8 cellular contexts compared by ENCODE assay signal in genomic region chr19:45693168-45693788, GRCh38. TPM values are rescaled to one million over a fixed set of nuclear protein-coding genes. Genes with fewer than 3 reads are reported as not detected.
DNase-seq lines count a peak whose midpoint lies in the region; ATAC-seq and TF ChIP-seq lines count a peak whose summit lies in the region.

No MANE protein-coding gene starts in this region.

- in situ Hi-C loops in GM23248 (cut with MboI), result no loop called here

- H2AFZ ChIP-seq in GM23248 (peak overlapping the region; percentile 92), mesenchymal stem cell (ENCODE audit: low read depth, low read length) (no peak overlapping the region)

- H3K4me2 ChIP-seq in GM23248 (ENCODE audit: unreplicated experiment), result peak overlapping the region; percentile 93
- peak overlapping the region; percentile 82 for H3K4me2 ChIP-seq in mesenchymal stem cell (ENCODE audit: low read length, poor library complexity, severe bottlenecking)

- no peak overlapping the region for H2BK5ac ChIP-seq in mesenchymal stem cell (ENCODE audit: low read depth, low read length, poor library complexity, severe bottlenecking)

- H3K4me3 Mint-ChIP-seq in activated CD4-positive, alpha-beta memory T cell treated with anti-CD3 and anti-CD28 coated beads, Interleukin-2, amount 10 ng/mL, durations not matched to agents 7 days and 5 days, result peak overlapping the region; percentile 90

- H3K18ac ChIP-seq in mesenchymal stem cell (ENCODE audit: low read depth in 1 of 2, low read length in 2 of 2), result no peak overlapping the region

- no peak overlapping the region for H3K4ac ChIP-seq in mesenchymal stem cell (ENCODE audit: low read depth in 1 of 2, low read length in 2 of 2)

- peak overlapping the region; percentile 89 for H3K27ac ChIP-seq in GM23248
- H3K27ac ChIP-seq in effector memory CD4-positive, alpha-beta T cell (ENCODE audit: insufficient read depth, low read length, poor library complexity, severe bottlenecking), result peak overlapping the region; percentile 83
- H3K27ac ChIP-seq in mesenchymal stem cell (ENCODE audit: low read length, poor library complexity, severe bottlenecking), result peak overlapping the region; percentile 16

- no peaks in the 10 kb centered on the region for H3K27me3 ChIP-seq in GM23248 (replicated peaks; ENCODE audit: insufficient read depth)
- no peaks in the 10 kb centered on the region for H3K27me3 ChIP-seq in effector memory CD4-positive, alpha-beta T cell (replicated peaks; ENCODE audit: control insufficient read depth, insufficient read depth, low read length, poor library complexity, severe bottlenecking)
- H3K27me3 ChIP-seq in mesenchymal stem cell (ENCODE audit: control insufficient read depth in 1 of 2, insufficient read depth in 1 of 2, low read length in 2 of 2), result no peaks in the 10 kb centered on the region

- peaks cover 23% of the 10 kb centered on the region for H3K79me1 ChIP-seq in mesenchymal stem cell (replicated peaks; ENCODE audit: low read length, poor library complexity, severe bottlenecking)

- peak overlapping the region; percentile 89 for H3K27ac Mint-ChIP-seq in activated CD4-positive, alpha-beta memory T cell treated with anti-CD3 and anti-CD28 coated beads, Interleukin-2, amount 10 ng/mL, durations not matched to agents 7 days and 5 days

- 1 to 2% methylated on average over 20 of the region's 20 CpGs for WGBS in GM23248 (ENCODE audit: low coverage in 1 of 2, low lambda C conversion rate in 2 of 2, missing lambda C conversion rate in 2 of 2), 2 experiments
- WGBS in mesenchymal stem cell, result 5% methylated on average over 7 of the region's 20 CpGs

- H3K36me3 ChIP-seq in GM23248 (ENCODE audit: low read depth), result peaks cover 1% of the 10 kb centered on the region; the same call in 1 of the 2 replicates
- H3K36me3 ChIP-seq in effector memory CD4-positive, alpha-beta T cell (ENCODE audit: control insufficient read depth, insufficient read depth, low read length), result peaks cover 14% of the 10 kb centered on the region
- H3K36me3 ChIP-seq in mesenchymal stem cell (ENCODE audit: control insufficient read depth in 1 of 2, insufficient read depth in 2 of 2, low read depth in 1 of 2, low read length in 2 of 2), result peaks cover 23 to 31% of the 10 kb centered on the region in 2 experiments

- H2BK15ac ChIP-seq in mesenchymal stem cell (ENCODE audit: low read depth, poor library complexity, severe bottlenecking), result no peak overlapping the region

- no peak overlapping the region for H2AK5ac ChIP-seq in mesenchymal stem cell (ENCODE audit: low read length, severe bottlenecking)

- peaks cover 10% of the 10 kb centered on the region for H3K4me1 ChIP-seq in GM23248 (ENCODE audit: insufficient read depth)
- peaks cover 15% of the 10 kb centered on the region for H3K4me1 ChIP-seq in effector memory CD4-positive, alpha-beta T cell (ENCODE audit: control insufficient read depth, insufficient read depth, low read length, poor library complexity, severe bottlenecking)
- peaks cover 5% of the 10 kb centered on the region for H3K4me1 ChIP-seq in mesenchymal stem cell (ENCODE audit: control insufficient read depth, insufficient read depth, low read depth, low read length)

- no peaks in the 10 kb centered on the region for H3K9me3 ChIP-seq in GM23248 (ENCODE audit: low read depth)
- no peaks in the 10 kb centered on the region for H3K9me3 ChIP-seq in effector memory CD4-positive, alpha-beta T cell (ENCODE audit: control insufficient read depth, low read length)
- H3K9me3 ChIP-seq in mesenchymal stem cell (ENCODE audit: control insufficient read depth, low read length), result no peaks in the 10 kb centered on the region

- H2BK12ac ChIP-seq in mesenchymal stem cell (ENCODE audit: low read length in 2 of 2), result no peak overlapping the region

- no peaks in the 10 kb centered on the region for H3K27me3 Mint-ChIP-seq in activated CD4-positive, alpha-beta memory T cell treated with anti-CD3 and anti-CD28 coated beads, Interleukin-2, amount 10 ng/mL, durations not matched to agents 7 days and 5 days

- peaks cover 31% of the 10 kb centered on the region for H3K4me1 Mint-ChIP-seq in activated CD4-positive, alpha-beta memory T cell treated with anti-CD3 and anti-CD28 coated beads, Interleukin-2, amount 10 ng/mL, durations not matched to agents 7 days and 5 days

- no peak overlapping the region for H3K14ac ChIP-seq in mesenchymal stem cell (ENCODE audit: low read length in 2 of 2)

- CTCF ChIA-PET in AG04449 (lab: Yijun Ruan, JAX), result interaction anchor here (0.6 to 14.1 kb wide), 43 partner anchors 9 to 291 kb away, joined by 3 to 198 read pairs (median 4); partner anchors contain the start of genes DMPK, FBXO46, GIPR and SIX5
- CTCF ChIA-PET in activated CD4-positive, alpha-beta memory T cell treated with anti-CD3 and anti-CD28 coated beads, Interleukin-2, amount 10 ng/mL, durations not matched to agents 7 days and 5 days (lab: Charles Lee), result interaction anchor here (0.7 to 9.2 kb wide), 27 partner anchors 8 to 322 kb away, joined by 3 to 106 read pairs (median 5); partner anchors contain the start of genes EML2, FBXO46, FOXA3 and OPA3

- H3K23ac ChIP-seq in mesenchymal stem cell (ENCODE audit: low read length in 2 of 2), result no peak overlapping the region

- H4K8ac ChIP-seq in mesenchymal stem cell (ENCODE audit: low read length), result no peak overlapping the region

- H4K20me1 ChIP-seq in GM23248 (ENCODE audit: insufficient read depth), result no peaks in the 10 kb centered on the region

- no peaks in the 10 kb centered on the region for H3K9me3 Mint-ChIP-seq in activated CD4-positive, alpha-beta memory T cell treated with anti-CD3 and anti-CD28 coated beads, Interleukin-2, amount 10 ng/mL, durations not matched to agents 7 days and 5 days

- DNase-seq in AG04449 (ENCODE audit: low read depth, low spot score) (no peak), GM23248 (peak; percentile 86), NCI-H510A (lab: John Stamatoyannopoulos, UW) (peak; percentile 73), mesenchymal stem cell (peak; percentile 85)
- peak; percentile 79 for DNase-seq in activated CD4-positive, alpha-beta memory T cell treated with anti-CD3 and anti-CD28 coated beads, Interleukin-2, amount 10 ng/mL, durations not matched to agents 7 days and 5 days
- DNase-seq in effector memory CD4-positive, alpha-beta T cell, result peak; percentile 40 to 64 (median 43)
- DNase-seq in stimulated activated CD8-positive, alpha-beta memory T cell treated with anti-CD3 and anti-CD28 coated beads, Interleukin-12 subunit alpha, Interleukin-12 subunit beta, amount 100 ng/mL, for 4 hours (ENCODE audit: low read depth), result peak; percentile 56

- peaks cover 33% of the 10 kb centered on the region for H3K79me2 ChIP-seq in GM23248 (ENCODE audit: insufficient read depth)

- H3K9ac ChIP-seq in GM23248 (peak overlapping the region; percentile 95), mesenchymal stem cell (ENCODE audit: low read length) (peak overlapping the region; percentile 100)

- ATAC-seq in HG03521 (IDR thresholded peaks at IDR 0.05; ENCODE audit: unreplicated experiment), result no peak

- no peaks in the 10 kb centered on the region for H3F3A ChIP-seq in GM23248 (ENCODE audit: insufficient read depth)

- POLR2A ChIA-PET in AG04449 (lab: Yijun Ruan, JAX), result interaction anchor here (1.1 to 2.7 kb wide), 4 partner anchors 11 to 76 kb away, joined by 4 to 15 read pairs (median 6); partner anchors contain the start of gene SIX5
- POLR2A ChIA-PET in activated CD4-positive, alpha-beta memory T cell treated with anti-CD3 and anti-CD28 coated beads, Interleukin-2, amount 10 ng/mL, durations not matched to agents 7 days and 5 days (lab: Charles Lee), result interaction anchor here (0.5 to 4.8 kb wide), 14 partner anchors 11 to 302 kb away, joined by 3 to 31 read pairs (median 4); partner anchors contain the start of genes CCDC61, FBXO46 and SIX5

- H3K36me3 Mint-ChIP-seq in activated CD4-positive, alpha-beta memory T cell treated with anti-CD3 and anti-CD28 coated beads, Interleukin-2, amount 10 ng/mL, durations not matched to agents 7 days and 5 days (ENCODE audit: low read depth), result peaks cover 28% of the 10 kb centered on the region

- TF ChIP-seq CTCF in AG04449 (IDR thresholded peaks at IDR 0.05; ENCODE audit: insufficient read depth, low read length, missing control alignments), result peak; percentile 90

- no peaks in the 10 kb centered on the region for H3K9me2 ChIP-seq in GM23248 (ENCODE audit: insufficient read depth)

- H4K91ac ChIP-seq in mesenchymal stem cell (ENCODE audit: low read length), result no peak overlapping the region

- H3K4me3 ChIP-seq in AG04449 (ENCODE audit: low read depth, low read length) (peak overlapping the region; percentile 95), GM23248 (peak overlapping the region; percentile 86), mesenchymal stem cell (ENCODE audit: insufficient read depth in 1 of 2, low read depth in 1 of 2, low read length in 2 of 2) (peak overlapping the region; percentile 84 to 98)
- peak overlapping the region; percentile 69 for H3K4me3 ChIP-seq in effector memory CD4-positive, alpha-beta T cell (ENCODE audit: insufficient read depth, low read depth, low read length, poor library complexity, severe bottlenecking)

- no peak overlapping the region for H2BK120ac ChIP-seq in mesenchymal stem cell (ENCODE audit: low read depth, low read length)

RNA-seq across cellular contexts. Expression of gene QPCTL, which starts 0.8 kb away (rescaled TPM):
- total RNA-seq in GM23248 (2014; rRNA removed; shearing (Covaris generic)), result 8.6 and 13.2 TPM in 2 replicates
- 7.4 and 7.6 TPM in 2 replicates for polyA plus RNA-seq in GM23248 (2016; fragmentation: Nextera tagmentation; extraction: Ambion mirVana)
- total RNA-seq in activated CD4-positive, alpha-beta memory T cell treated with anti-CD3 and anti-CD28 coated beads, Interleukin-2, amount 10 ng/mL, durations not matched to agents 7 days and 5 days, result 10 to 100 TPM in 1 of 2 experiments, 1 to 10 TPM in 1; 9.1 to 11.9 TPM
- 12.2 TPM for polyA plus RNA-seq in mesenchymal stem cell (2013, experiment 1 of 2)
- polyA plus RNA-seq in mesenchymal stem cell (2013, experiment 2 of 2), result 11.9 TPM

RNA-seq across cellular contexts. Expression of gene SNRPD2, which starts 1.5 kb away (rescaled TPM):
- 129 and 152 TPM in 2 replicates for total RNA-seq in GM23248 (2014; rRNA removed; shearing (Covaris generic))
- polyA plus RNA-seq in GM23248 (2016; fragmentation: Nextera tagmentation; extraction: Ambion mirVana), result 544 and 545 TPM in 2 replicates
- 100 to 1,000 TPM; 505 to 519 TPM for total RNA-seq in activated CD4-positive, alpha-beta memory T cell treated with anti-CD3 and anti-CD28 coated beads, Interleukin-2, amount 10 ng/mL, durations not matched to agents 7 days and 5 days
- polyA plus RNA-seq in mesenchymal stem cell (2013, experiment 1 of 2), result 1,303 TPM
- 1,356 TPM for polyA plus RNA-seq in mesenchymal stem cell (2013, experiment 2 of 2)

RNA-seq across cellular contexts. Expression of gene GIPR, which starts 25.3 kb away (rescaled TPM):
- total RNA-seq in GM23248 (2014; rRNA removed; shearing (Covaris generic)), result not detected in 2 replicates
- not detected in 2 replicates for polyA plus RNA-seq in GM23248 (2016; fragmentation: Nextera tagmentation; extraction: Ambion mirVana)
- total RNA-seq in activated CD4-positive, alpha-beta memory T cell treated with anti-CD3 and anti-CD28 coated beads, Interleukin-2, amount 10 ng/mL, durations not matched to agents 7 days and 5 days, result 10 to 100 TPM; 11.4 to 12.3 TPM
- polyA plus RNA-seq in mesenchymal stem cell (2013, experiment 1 of 2), result 6.2 TPM
- polyA plus RNA-seq in mesenchymal stem cell (2013, experiment 2 of 2), result 5.2 TPM

RNA-seq across cellular contexts. Expression of gene FBXO46, which starts 37.4 kb away (rescaled TPM):
- total RNA-seq in GM23248 (2014; rRNA removed; shearing (Covaris generic)), result 6.3 and 9.1 TPM in 2 replicates
- 3.1 and 3.3 TPM in 2 replicates for polyA plus RNA-seq in GM23248 (2016; fragmentation: Nextera tagmentation; extraction: Ambion mirVana)
- 10 to 100 TPM; 34.4 to 36.4 TPM for total RNA-seq in activated CD4-positive, alpha-beta memory T cell treated with anti-CD3 and anti-CD28 coated beads, Interleukin-2, amount 10 ng/mL, durations not matched to agents 7 days and 5 days
- polyA plus RNA-seq in mesenchymal stem cell (2013, experiment 1 of 2), result 5.3 TPM
- polyA plus RNA-seq in mesenchymal stem cell (2013, experiment 2 of 2), result 5.1 TPM

RNA-seq across cellular contexts. Expression of gene MEIOSIN, which starts 40.0 kb away (rescaled TPM):
- total RNA-seq in GM23248 (2014; rRNA removed; shearing (Covaris generic)), result not detected in 2 replicates
- polyA plus RNA-seq in GM23248 (2016; fragmentation: Nextera tagmentation; extraction: Ambion mirVana), result not detected in 2 replicates
- not detected for total RNA-seq in activated CD4-positive, alpha-beta memory T cell treated with anti-CD3 and anti-CD28 coated beads, Interleukin-2, amount 10 ng/mL, durations not matched to agents 7 days and 5 days
- polyA plus RNA-seq in mesenchymal stem cell (2013, experiment 1 of 2), result not detected
- polyA plus RNA-seq in mesenchymal stem cell (2013, experiment 2 of 2), result not detected

Comparison
In these comparisons a context has a peak if more than half of its experiments do, and no peak if none do; other contexts are left out.
1. H3K27ac ChIP-seq: peak in every context shown above with its lines; median percentile 89 in GM23248; 83 in effector memory CD4-positive, alpha-beta T cell; 16 in mesenchymal stem cell.
2. RNA of gene GIPR, which starts 25.3 kb away (total RNA-seq): 11.4 to 12.3 TPM in activated CD4-positive, alpha-beta memory T cell treated with anti-CD3 and anti-CD28 coated beads, Interleukin-2, amount 10 ng/mL, durations not matched to agents 7 days and 5 days; not detected in GM23248; every median in the first group is over 10 times any median in the second.
3. Peak in every context shown above with its lines, with median percentiles within 50 percentile points of each other: H3K4me3 ChIP-seq.